ENCODE assay signal across 1 cellular context in genomic region chr9:72210522-72210921, GRCh38.
TF ChIP-seq lines count a peak whose summit lies in the region.

No MANE protein-coding gene starts in this region.

TF ChIP-seq in GM23338, 12 proteins besides CTCF, POLR2A, EP300 and RAD21 (continued from another document):
- TF ChIP-seq ZNF462 (CRISPR knock-in tag; IDR thresholded peaks at IDR 0.05): no peak
- TF ChIP-seq EZH2phosphoT487 (IDR thresholded peaks at IDR 0.05; ENCODE audit: unreplicated experiment): no peak
- no peak for TF ChIP-seq ZNF331 (CRISPR knock-in tag; IDR thresholded peaks at IDR 0.05; ENCODE audit: low read depth)
- TF ChIP-seq STAT1 (IDR thresholded peaks at IDR 0.05; ENCODE audit: unreplicated experiment): no peak
- TF ChIP-seq JUNB (IDR thresholded peaks at IDR 0.05; ENCODE audit: unreplicated experiment): no peak
- no peak for TF ChIP-seq NANOG (IDR thresholded peaks at IDR 0.05; ENCODE audit: borderline replicate concordance)
